Comparison of ENCODE assay signal across 1 cellular context in the genomic region with DNA sequence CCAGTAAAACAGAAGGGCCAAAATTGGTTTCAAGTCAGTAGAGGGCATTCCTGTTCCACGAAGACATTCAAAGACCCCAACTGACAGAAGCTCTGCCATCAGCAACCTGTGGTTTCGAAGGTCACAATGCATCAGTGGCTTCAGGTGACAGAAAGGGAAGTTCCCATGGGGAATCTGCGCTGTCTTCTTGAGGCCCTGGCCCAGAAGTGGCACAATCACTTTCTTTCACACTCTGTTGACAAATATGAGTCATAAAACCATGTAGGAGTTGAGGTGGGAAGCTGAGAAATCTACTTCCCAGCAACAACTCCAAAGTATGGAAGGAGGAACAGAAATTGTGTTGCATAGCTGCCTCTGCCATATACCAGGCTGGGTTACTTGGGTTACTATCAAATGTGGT.
TF ChIP-seq lines count a peak whose summit lies in the region.

No MANE protein-coding gene starts in this region.

TF ChIP-seq in GM12878, 131 proteins besides CTCF, POLR2A, EP300 and RAD21 (continued from another document and continues in another):
- TF ChIP-seq, protein P1, sequence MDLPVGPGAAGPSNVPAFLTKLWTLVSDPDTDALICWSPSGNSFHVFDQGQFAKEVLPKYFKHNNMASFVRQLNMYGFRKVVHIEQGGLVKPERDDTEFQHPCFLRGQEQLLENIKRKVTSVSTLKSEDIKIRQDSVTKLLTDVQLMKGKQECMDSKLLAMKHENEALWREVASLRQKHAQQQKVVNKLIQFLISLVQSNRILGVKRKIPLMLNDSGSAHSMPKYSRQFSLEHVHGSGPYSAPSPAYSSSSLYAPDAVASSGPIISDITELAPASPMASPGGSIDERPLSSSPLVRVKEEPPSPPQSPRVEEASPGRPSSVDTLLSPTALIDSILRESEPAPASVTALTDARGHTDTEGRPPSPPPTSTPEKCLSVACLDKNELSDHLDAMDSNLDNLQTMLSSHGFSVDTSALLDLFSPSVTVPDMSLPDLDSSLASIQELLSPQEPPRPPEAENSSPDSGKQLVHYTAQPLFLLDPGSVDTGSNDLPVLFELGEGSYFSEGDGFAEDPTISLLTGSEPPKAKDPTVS (IDR thresholded peaks at IDR 0.05; ENCODE audit: low read depth, low read length) = no peak
- TF ChIP-seq, protein P2, sequence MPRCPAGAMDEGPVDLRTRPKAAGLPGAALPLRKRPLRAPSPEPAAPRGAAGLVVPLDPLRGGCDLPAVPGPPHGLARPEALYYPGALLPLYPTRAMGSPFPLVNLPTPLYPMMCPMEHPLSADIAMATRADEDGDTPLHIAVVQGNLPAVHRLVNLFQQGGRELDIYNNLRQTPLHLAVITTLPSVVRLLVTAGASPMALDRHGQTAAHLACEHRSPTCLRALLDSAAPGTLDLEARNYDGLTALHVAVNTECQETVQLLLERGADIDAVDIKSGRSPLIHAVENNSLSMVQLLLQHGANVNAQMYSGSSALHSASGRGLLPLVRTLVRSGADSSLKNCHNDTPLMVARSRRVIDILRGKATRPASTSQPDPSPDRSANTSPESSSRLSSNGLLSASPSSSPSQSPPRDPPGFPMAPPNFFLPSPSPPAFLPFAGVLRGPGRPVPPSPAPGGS (IDR thresholded peaks at IDR 0.05; ENCODE audit: borderline replicate concordance, insufficient read depth, low read depth, low read length, poor library complexity, severe bottlenecking) = no peak
- TF ChIP-seq STAT1 (conservative IDR thresholded peaks at IDR 0.05) (no peak), CBFB (IDR thresholded peaks at IDR 0.05; ENCODE audit: low read depth) (no peak; the same call in 1 of the 2 replicates), ASH2L (IDR thresholded peaks at IDR 0.05; ENCODE audit: borderline replicate concordance, low read depth) (no peak), SUPT20H (IDR thresholded peaks at IDR 0.05; ENCODE audit: borderline replicate concordance, control insufficient read depth, low read depth, low read length) (no peak), HDAC2 (IDR thresholded peaks at IDR 0.05) (no peak), GABPA (IDR thresholded peaks at IDR 0.05; ENCODE audit: low read depth) (no peak), CHD4 (IDR thresholded peaks at IDR 0.05) (no peak), RAD51 (IDR thresholded peaks at IDR 0.05) (no peak), BHLHE40 (IDR thresholded peaks at IDR 0.05; ENCODE audit: borderline replicate concordance in 1 of 2, low read depth in 2 of 2, low read length in 1 of 2) (peak; percentile 27 to 28; a peak in 1 of 4 replicates), CEBPB (IDR thresholded peaks at IDR 0.05; ENCODE audit: borderline replicate concordance in 1 of 2, low read depth in 2 of 2, low read length in 2 of 2) (no peak), IKZF2 (IDR thresholded peaks at IDR 0.05) (peak; percentile 77 to 83), CHD1 (IDR thresholded peaks at IDR 0.05; ENCODE audit: low read depth, low read length) (no peak), RB1 (IDR thresholded peaks at IDR 0.05; ENCODE audit: borderline replicate concordance) (no peak), PML (IDR thresholded peaks at IDR 0.05; ENCODE audit: low read length) (no peak), FOXK2 (IDR thresholded peaks at IDR 0.05) (no peak), KDM1A (IDR thresholded peaks at IDR 0.05; ENCODE audit: borderline replicate concordance) (no peak)
- TF ChIP-seq, protein P3, sequence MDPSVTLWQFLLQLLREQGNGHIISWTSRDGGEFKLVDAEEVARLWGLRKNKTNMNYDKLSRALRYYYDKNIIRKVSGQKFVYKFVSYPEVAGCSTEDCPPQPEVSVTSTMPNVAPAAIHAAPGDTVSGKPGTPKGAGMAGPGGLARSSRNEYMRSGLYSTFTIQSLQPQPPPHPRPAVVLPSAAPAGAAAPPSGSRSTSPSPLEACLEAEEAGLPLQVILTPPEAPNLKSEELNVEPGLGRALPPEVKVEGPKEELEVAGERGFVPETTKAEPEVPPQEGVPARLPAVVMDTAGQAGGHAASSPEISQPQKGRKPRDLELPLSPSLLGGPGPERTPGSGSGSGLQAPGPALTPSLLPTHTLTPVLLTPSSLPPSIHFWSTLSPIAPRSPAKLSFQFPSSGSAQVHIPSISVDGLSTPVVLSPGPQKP (IDR thresholded peaks at IDR 0.05; ENCODE audit: low read depth, low read length) = no peak
- TF ChIP-seq, protein P4, sequence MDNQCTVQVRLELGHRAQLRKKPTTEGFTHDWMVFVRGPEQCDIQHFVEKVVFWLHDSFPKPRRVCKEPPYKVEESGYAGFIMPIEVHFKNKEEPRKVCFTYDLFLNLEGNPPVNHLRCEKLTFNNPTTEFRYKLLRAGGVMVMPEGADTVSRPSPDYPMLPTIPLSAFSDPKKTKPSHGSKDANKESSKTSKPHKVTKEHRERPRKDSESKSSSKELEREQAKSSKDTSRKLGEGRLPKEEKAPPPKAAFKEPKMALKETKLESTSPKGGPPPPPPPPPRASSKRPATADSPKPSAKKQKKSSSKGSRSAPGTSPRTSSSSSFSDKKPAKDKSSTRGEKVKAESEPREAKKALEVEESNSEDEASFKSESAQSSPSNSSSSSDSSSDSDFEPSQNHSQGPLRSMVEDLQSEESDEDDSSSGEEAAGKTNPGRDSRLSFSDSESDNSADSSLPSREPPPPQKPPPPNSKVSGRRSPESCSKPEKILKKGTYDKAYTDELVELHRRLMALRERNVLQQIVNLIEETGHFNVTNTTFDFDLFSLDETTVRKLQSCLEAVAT (IDR thresholded peaks at IDR 0.05) = no peak
- TF ChIP-seq, protein P5, sequence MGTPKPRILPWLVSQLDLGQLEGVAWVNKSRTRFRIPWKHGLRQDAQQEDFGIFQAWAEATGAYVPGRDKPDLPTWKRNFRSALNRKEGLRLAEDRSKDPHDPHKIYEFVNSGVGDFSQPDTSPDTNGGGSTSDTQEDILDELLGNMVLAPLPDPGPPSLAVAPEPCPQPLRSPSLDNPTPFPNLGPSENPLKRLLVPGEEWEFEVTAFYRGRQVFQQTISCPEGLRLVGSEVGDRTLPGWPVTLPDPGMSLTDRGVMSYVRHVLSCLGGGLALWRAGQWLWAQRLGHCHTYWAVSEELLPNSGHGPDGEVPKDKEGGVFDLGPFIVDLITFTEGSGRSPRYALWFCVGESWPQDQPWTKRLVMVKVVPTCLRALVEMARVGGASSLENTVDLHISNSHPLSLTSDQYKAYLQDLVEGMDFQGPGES (IDR thresholded peaks at IDR 0.05) = no peak
- TF ChIP-seq, protein P6, sequence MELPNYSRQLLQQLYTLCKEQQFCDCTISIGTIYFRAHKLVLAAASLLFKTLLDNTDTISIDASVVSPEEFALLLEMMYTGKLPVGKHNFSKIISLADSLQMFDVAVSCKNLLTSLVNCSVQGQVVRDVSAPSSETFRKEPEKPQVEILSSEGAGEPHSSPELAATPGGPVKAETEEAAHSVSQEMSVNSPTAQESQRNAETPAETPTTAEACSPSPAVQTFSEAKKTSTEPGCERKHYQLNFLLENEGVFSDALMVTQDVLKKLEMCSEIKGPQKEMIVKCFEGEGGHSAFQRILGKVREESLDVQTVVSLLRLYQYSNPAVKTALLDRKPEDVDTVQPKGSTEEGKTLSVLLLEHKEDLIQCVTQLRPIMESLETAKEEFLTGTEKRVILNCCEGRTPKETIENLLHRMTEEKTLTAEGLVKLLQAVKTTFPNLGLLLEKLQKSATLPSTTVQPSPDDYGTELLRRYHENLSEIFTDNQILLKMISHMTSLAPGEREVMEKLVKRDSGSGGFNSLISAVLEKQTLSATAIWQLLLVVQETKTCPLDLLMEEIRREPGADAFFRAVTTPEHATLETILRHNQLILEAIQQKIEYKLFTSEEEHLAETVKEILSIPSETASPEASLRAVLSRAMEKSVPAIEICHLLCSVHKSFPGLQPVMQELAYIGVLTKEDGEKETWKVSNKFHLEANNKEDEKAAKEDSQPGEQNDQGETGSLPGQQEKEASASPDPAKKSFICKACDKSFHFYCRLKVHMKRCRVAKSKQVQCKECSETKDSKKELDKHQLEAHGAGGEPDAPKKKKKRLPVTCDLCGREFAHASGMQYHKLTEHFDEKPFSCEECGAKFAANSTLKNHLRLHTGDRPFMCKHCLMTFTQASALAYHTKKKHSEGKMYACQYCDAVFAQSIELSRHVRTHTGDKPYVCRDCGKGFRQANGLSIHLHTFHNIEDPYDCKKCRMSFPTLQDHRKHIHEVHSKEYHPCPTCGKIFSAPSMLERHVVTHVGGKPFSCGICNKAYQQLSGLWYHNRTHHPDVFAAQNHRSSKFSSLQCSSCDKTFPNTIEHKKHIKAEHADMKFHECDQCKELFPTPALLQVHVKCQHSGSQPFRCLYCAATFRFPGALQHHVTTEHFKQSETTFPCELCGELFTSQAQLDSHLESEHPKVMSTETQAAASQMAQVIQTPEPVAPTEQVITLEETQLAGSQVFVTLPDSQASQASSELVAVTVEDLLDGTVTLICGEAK (IDR thresholded peaks at IDR 0.05; ENCODE audit: borderline replicate concordance) = no peak
- TF ChIP-seq, protein P7, sequence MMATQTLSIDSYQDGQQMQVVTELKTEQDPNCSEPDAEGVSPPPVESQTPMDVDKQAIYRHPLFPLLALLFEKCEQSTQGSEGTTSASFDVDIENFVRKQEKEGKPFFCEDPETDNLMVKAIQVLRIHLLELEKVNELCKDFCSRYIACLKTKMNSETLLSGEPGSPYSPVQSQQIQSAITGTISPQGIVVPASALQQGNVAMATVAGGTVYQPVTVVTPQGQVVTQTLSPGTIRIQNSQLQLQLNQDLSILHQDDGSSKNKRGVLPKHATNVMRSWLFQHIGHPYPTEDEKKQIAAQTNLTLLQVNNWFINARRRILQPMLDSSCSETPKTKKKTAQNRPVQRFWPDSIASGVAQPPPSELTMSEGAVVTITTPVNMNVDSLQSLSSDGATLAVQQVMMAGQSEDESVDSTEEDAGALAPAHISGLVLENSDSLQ (IDR thresholded peaks at IDR 0.05) = no peak
- TF ChIP-seq, protein P8, sequence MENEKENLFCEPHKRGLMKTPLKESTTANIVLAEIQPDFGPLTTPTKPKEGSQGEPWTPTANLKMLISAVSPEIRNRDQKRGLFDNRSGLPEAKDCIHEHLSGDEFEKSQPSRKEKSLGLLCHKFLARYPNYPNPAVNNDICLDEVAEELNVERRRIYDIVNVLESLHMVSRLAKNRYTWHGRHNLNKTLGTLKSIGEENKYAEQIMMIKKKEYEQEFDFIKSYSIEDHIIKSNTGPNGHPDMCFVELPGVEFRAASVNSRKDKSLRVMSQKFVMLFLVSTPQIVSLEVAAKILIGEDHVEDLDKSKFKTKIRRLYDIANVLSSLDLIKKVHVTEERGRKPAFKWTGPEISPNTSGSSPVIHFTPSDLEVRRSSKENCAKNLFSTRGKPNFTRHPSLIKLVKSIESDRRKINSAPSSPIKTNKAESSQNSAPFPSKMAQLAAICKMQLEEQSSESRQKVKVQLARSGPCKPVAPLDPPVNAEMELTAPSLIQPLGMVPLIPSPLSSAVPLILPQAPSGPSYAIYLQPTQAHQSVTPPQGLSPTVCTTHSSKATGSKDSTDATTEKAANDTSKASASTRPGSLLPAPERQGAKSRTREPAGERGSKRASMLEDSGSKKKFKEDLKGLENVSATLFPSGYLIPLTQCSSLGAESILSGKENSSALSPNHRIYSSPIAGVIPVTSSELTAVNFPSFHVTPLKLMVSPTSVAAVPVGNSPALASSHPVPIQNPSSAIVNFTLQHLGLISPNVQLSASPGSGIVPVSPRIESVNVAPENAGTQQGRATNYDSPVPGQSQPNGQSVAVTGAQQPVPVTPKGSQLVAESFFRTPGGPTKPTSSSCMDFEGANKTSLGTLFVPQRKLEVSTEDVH (IDR thresholded peaks at IDR 0.05; ENCODE audit: low read depth, partially characterized antibody) = no peak
- TF ChIP-seq, protein P9, sequence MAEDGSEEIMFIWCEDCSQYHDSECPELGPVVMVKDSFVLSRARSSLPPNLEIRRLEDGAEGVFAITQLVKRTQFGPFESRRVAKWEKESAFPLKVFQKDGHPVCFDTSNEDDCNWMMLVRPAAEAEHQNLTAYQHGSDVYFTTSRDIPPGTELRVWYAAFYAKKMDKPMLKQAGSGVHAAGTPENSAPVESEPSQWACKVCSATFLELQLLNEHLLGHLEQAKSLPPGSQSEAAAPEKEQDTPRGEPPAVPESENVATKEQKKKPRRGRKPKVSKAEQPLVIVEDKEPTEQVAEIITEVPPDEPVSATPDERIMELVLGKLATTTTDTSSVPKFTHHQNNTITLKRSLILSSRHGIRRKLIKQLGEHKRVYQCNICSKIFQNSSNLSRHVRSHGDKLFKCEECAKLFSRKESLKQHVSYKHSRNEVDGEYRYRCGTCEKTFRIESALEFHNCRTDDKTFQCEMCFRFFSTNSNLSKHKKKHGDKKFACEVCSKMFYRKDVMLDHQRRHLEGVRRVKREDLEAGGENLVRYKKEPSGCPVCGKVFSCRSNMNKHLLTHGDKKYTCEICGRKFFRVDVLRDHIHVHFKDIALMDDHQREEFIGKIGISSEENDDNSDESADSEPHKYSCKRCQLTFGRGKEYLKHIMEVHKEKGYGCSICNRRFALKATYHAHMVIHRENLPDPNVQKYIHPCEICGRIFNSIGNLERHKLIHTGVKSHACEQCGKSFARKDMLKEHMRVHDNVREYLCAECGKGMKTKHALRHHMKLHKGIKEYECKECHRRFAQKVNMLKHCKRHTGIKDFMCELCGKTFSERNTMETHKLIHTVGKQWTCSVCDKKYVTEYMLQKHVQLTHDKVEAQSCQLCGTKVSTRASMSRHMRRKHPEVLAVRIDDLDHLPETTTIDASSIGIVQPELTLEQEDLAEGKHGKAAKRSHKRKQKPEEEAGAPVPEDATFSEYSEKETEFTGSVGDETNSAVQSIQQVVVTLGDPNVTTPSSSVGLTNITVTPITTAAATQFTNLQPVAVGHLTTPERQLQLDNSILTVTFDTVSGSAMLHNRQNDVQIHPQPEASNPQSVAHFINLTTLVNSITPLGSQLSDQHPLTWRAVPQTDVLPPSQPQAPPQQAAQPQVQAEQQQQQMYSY (CRISPR knock-in tag; IDR thresholded peaks at IDR 0.05) = no peak
- TF ChIP-seq, protein P10, sequence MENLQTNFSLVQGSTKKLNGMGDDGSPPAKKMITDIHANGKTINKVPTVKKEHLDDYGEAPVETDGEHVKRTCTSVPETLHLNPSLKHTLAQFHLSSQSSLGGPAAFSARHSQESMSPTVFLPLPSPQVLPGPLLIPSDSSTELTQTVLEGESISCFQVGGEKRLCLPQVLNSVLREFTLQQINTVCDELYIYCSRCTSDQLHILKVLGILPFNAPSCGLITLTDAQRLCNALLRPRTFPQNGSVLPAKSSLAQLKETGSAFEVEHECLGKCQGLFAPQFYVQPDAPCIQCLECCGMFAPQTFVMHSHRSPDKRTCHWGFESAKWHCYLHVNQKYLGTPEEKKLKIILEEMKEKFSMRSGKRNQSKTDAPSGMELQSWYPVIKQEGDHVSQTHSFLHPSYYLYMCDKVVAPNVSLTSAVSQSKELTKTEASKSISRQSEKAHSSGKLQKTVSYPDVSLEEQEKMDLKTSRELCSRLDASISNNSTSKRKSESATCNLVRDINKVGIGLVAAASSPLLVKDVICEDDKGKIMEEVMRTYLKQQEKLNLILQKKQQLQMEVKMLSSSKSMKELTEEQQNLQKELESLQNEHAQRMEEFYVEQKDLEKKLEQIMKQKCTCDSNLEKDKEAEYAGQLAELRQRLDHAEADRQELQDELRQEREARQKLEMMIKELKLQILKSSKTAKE (IDR thresholded peaks at IDR 0.05; ENCODE audit: low read depth, poor library complexity, severe bottlenecking) = no peak
- TF ChIP-seq, protein P11, sequence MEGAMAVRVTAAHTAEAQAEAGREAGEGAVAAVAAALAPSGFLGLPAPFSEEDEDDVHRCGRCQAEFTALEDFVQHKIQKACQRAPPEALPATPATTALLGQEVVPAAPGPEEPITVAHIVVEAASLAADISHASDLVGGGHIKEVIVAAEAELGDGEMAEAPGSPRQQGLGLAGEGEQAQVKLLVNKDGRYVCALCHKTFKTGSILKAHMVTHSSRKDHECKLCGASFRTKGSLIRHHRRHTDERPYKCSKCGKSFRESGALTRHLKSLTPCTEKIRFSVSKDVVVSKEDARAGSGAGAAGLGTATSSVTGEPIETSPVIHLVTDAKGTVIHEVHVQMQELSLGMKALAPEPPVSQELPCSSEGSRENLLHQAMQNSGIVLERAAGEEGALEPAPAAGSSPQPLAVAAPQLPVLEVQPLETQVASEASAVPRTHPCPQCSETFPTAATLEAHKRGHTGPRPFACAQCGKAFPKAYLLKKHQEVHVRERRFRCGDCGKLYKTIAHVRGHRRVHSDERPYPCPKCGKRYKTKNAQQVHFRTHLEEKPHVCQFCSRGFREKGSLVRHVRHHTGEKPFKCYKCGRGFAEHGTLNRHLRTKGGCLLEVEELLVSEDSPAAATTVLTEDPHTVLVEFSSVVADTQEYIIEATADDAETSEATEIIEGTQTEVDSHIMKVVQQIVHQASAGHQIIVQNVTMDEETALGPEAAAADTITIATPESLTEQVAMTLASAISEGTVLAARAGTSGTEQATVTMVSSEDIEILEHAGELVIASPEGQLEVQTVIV (IDR thresholded peaks at IDR 0.05; ENCODE audit: borderline replicate concordance, partially characterized antibody) = no peak
